Comparison of ENCODE assay signal across 1 cellular context in the genomic region with DNA sequence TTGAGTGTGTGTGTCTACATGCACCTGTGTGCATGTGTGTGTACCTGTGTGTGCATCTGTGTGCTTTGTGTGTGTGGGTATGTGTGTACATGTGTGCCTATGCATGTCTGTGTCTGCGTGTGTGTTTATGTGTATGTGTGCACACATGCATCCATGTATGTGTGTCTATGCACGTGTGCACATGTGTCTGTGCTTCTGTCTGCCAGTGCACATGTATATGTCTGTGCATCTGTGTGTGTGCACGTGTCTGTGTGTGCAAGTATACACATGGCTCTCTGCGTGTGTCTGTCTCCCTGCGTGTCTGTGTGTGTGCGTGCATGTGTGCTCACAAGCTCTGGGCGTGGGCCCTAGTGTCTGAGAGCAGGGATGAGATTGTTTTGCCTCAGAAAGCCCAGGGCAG.
TF ChIP-seq lines count a peak whose summit lies in the region.

No MANE protein-coding gene starts in this region.

TF ChIP-seq in HepG2, 621 proteins besides CTCF, POLR2A, EP300 and RAD21 (continued from another document):
- peak; percentile 98 for TF ChIP-seq MNT (IDR thresholded peaks at IDR 0.05)
- 0 out of 2 replicates have a peak, but pooled peaks have one; percentile 61 for TF ChIP-seq NFIB (CRISPR knock-in tag; IDR thresholded peaks at IDR 0.05; ENCODE audit: borderline replicate concordance)
- TF ChIP-seq, protein P1, sequence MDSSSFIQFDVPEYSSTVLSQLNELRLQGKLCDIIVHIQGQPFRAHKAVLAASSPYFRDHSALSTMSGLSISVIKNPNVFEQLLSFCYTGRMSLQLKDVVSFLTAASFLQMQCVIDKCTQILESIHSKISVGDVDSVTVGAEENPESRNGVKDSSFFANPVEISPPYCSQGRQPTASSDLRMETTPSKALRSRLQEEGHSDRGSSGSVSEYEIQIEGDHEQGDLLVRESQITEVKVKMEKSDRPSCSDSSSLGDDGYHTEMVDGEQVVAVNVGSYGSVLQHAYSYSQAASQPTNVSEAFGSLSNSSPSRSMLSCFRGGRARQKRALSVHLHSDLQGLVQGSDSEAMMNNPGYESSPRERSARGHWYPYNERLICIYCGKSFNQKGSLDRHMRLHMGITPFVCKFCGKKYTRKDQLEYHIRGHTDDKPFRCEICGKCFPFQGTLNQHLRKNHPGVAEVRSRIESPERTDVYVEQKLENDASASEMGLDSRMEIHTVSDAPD (CRISPR knock-in tag; IDR thresholded peaks at IDR 0.05), result no peak
- TF ChIP-seq ZNF749 (CRISPR knock-in tag; IDR thresholded peaks at IDR 0.05; ENCODE audit: borderline replicate concordance), result peak; percentile 51; the same call in 1 of the 2 replicates
